8 cellular contexts compared by ENCODE assay signal in genomic region chr11:746289-747175, GRCh38. TPM values are rescaled to one million over a fixed set of nuclear protein-coding genes. Genes with fewer than 3 reads are reported as not detected.
DNase-seq lines count a peak whose midpoint lies in the region; ATAC-seq and TF ChIP-seq lines count a peak whose summit lies in the region.

No MANE protein-coding gene starts in this region.

- no peak overlapping the region for H3K27ac Mint-ChIP-seq in stimulated activated naive CD8-positive, alpha-beta T cell treated with anti-CD3 and anti-CD28 coated beads, Interleukin-15, Interleukin-2, amounts not matched to agents 100 ng/mL and 50 ng/mL, for 24 hours

- H3K4me3 Mint-ChIP-seq in stimulated activated naive CD8-positive, alpha-beta T cell treated with anti-CD3 and anti-CD28 coated beads, Interleukin-15, Interleukin-2, amounts not matched to agents 100 ng/mL and 50 ng/mL, for 24 hours: peak overlapping the region; percentile 81

- H2AFZ ChIP-seq in PC-3 (ENCODE audit: low read length): peak overlapping the region; percentile 86

- H3K9ac ChIP-seq in PC-3 (ENCODE audit: low read length): peak overlapping the region; percentile 97

- peak; percentile 38 for DNase-seq in NCI-H510A treated with DMSO at 0.1 percent for 48 hours (lab: John Stamatoyannopoulos, UW)
- no peak for DNase-seq in NCI-H510A (lab: John Stamatoyannopoulos, UW)
- DNase-seq in PC-3: peak; percentile 56
- peak in 46 of 61 donors; percentile 32 to 79 (median 58) for DNase-seq in caudate nucleus (lab: John Stamatoyannopoulos, UW)
- no peak for DNase-seq in left lung
- no peak for DNase-seq in AML-193 (lab: John Stamatoyannopoulos, UW)

- no peaks in the 10 kb centered on the region for H3K27me3 Mint-ChIP-seq in stimulated activated naive CD8-positive, alpha-beta T cell treated with anti-CD3 and anti-CD28 coated beads, Interleukin-15, Interleukin-2, amounts not matched to agents 100 ng/mL and 50 ng/mL, for 24 hours

- peak; percentile 45 for ATAC-seq in HG02885 (IDR thresholded peaks at IDR 0.05; ENCODE audit: poor library complexity, unreplicated experiment)
- peak; percentile 29 for ATAC-seq in PC-3
- ATAC-seq in left lung: peak; percentile 34

- peaks cover 4% of the 10 kb centered on the region for H3K36me3 Mint-ChIP-seq in stimulated activated naive CD8-positive, alpha-beta T cell treated with anti-CD3 and anti-CD28 coated beads, Interleukin-15, Interleukin-2, amounts not matched to agents 100 ng/mL and 50 ng/mL, for 24 hours (ENCODE audit: low read depth)

- POLR2A ChIA-PET in PC-3 (lab: Charles Lee; ENCODE audit: unreplicated experiment): interaction anchor here (0.6 kb wide), 1 partner anchor 52 kb away, joined by 4 read pairs; the partner anchor contains the start of gene DEAF1

- TF ChIP-seq CTCF in PC-3 (conservative IDR thresholded peaks at IDR 0.05; ENCODE audit: low read depth, low read length) (no peak), left lung (IDR thresholded peaks at IDR 0.05) (no peak)

- BruUV-seq in PC-3 (replicated peaks; lab: Mats Ljungman, UMichigan): no TSS peak

- no peaks in the 10 kb centered on the region for H3K27me3 ChIP-seq in PC-3 (ENCODE audit: low read length)
- H3K27me3 ChIP-seq in left lung: no peaks in the 10 kb centered on the region

- H4K20me1 ChIP-seq in PC-3 (ENCODE audit: low read length): peaks cover 18% of the 10 kb centered on the region; the same call in 1 of the 2 replicates

- H3K79me2 ChIP-seq in PC-3 (ENCODE audit: low read length): peaks cover 44% of the 10 kb centered on the region

- H3K27ac ChIP-seq in PC-3 (ENCODE audit: low read length): peak overlapping the region; percentile 54
- peak overlapping the region; percentile 93 for H3K27ac ChIP-seq in caudate nucleus (ENCODE audit: low read depth, low read length)
- H3K27ac ChIP-seq in left lung: peak overlapping the region; percentile 80 to 90

- no peaks in the 10 kb centered on the region for H3F3A ChIP-seq in PC-3 (ENCODE audit: low read length, unreplicated experiment)

- intact Hi-C loops in PC-3 (cut with micrococcal nuclease) (no loop called here), left lung (cut with DNase I) (no loop called here)

- no peaks in the 10 kb centered on the region for H3K9me2 ChIP-seq in PC-3 (replicated peaks; ENCODE audit: low read length)

- peaks cover 20% of the 10 kb centered on the region for H3K4me1 Mint-ChIP-seq in stimulated activated naive CD8-positive, alpha-beta T cell treated with anti-CD3 and anti-CD28 coated beads, Interleukin-15, Interleukin-2, amounts not matched to agents 100 ng/mL and 50 ng/mL, for 24 hours (ENCODE audit: low read depth)

- H3K9me3 ChIP-seq in PC-3 (ENCODE audit: low read length): no peaks in the 10 kb centered on the region
- no peaks in the 10 kb centered on the region for H3K9me3 ChIP-seq in left lung

- H3K9me3 Mint-ChIP-seq in stimulated activated naive CD8-positive, alpha-beta T cell treated with anti-CD3 and anti-CD28 coated beads, Interleukin-15, Interleukin-2, amounts not matched to agents 100 ng/mL and 50 ng/mL, for 24 hours: no peaks in the 10 kb centered on the region

- H3K36me3 ChIP-seq in PC-3 (ENCODE audit: low read depth, low read length) (no peaks in the 10 kb centered on the region; the same call in 1 of the 2 replicates), left lung (no peaks in the 10 kb centered on the region)

- CTCF ChIA-PET in PC-3 (lab: Charles Lee): no interaction called here

- H3K4me2 ChIP-seq in PC-3 (ENCODE audit: low read length): peak overlapping the region; percentile 88

- H3K4me3 ChIP-seq in PC-3 (ENCODE audit: low read length) (peak overlapping the region; percentile 97), left lung (peak overlapping the region; percentile 85 to 95)

- H3K4me1 ChIP-seq in PC-3 (ENCODE audit: insufficient read depth, low read length) (peaks cover 15% of the 10 kb centered on the region), left lung (peaks cover 11 to 44% of the 10 kb centered on the region in 2 donors)

RNA-seq across cellular contexts. Expression of gene TALDO1, which starts 0.7 kb away (rescaled TPM):
- total RNA-seq in PC-3 (2014; rRNA removed) (287 and 326 TPM in 2 replicates), left lung (100 to 1,000 TPM; 206 to 322 TPM)

RNA-seq across cellular contexts. Expression of gene GATD1, which starts 30.8 kb away (rescaled TPM):
- 38.9 and 39.7 TPM in 2 replicates for total RNA-seq in PC-3 (2014; rRNA removed)
- total RNA-seq in left lung: 10 to 100 TPM; 57.9 to 63.7 TPM

RNA-seq across cellular contexts. Expression of gene EPS8L2, which starts 40.5 kb away (rescaled TPM):
- total RNA-seq in PC-3 (2014; rRNA removed) (127 and 200 TPM in 2 replicates), left lung (100 to 1,000 TPM; 114 to 190 TPM)

RNA-seq across cellular contexts. Expression of gene CEND1, which starts 43.4 kb away (rescaled TPM):
- not detected in 2 replicates for total RNA-seq in PC-3 (2014; rRNA removed)
- under 1 TPM in 1 of 2 donors, not detected in 1; 0.47 TPM for total RNA-seq in left lung

RNA-seq across cellular contexts. Expression of gene TMEM80, which starts 50.9 kb away (rescaled TPM):
- 10.8 and 16.2 TPM in 2 replicates for total RNA-seq in PC-3 (2014; rRNA removed)
- total RNA-seq in left lung: 10 to 100 TPM; 23.6 to 25.2 TPM

Comparison
In these comparisons a context has a peak if more than half of its experiments do, and no peak if none do; other contexts are left out.
1. DNase-seq: peak in NCI-H510A treated with DMSO at 0.1 percent for 48 hours (single experiment), PC-3 (single experiment) and caudate nucleus (46 of 61); none in NCI-H510A (single experiment), left lung (0 of 2) and AML-193 (0 of 2).
2. Peak in every context shown above with its lines, with median percentiles within 50 percentile points of each other: ATAC-seq and H3K27ac ChIP-seq.